Comparison of ENCODE assay signal across 27 cellular contexts in genomic region chr20:37172836-37173235, GRCh38.
"Had no signal": no experiment of that assay in that cellular context is flagged by ENCODE, and none has a peak within 500 bp of the region (broad histone marks: within the 10 kb centered on the region; RNA-seq: fewer than 3 reads in every experiment).

No MANE protein-coding gene starts in this region.

- FAIRE-seq: colon, endometrium, endothelial cell of umbilical vein, frontal cortex had no signal

- DNase-seq: colonic mucosa; cortex of kidney; dermis blood vessel endothelial cell; dorsolateral prefrontal cortex; effector CD4-positive, alpha-beta T cell; effector CD8-positive, alpha-beta T cell; effector memory CD4-positive, alpha-beta T cell; effector memory CD8-positive, alpha-beta T cell; endodermal cell; erythroblast; esophagus squamous epithelium; foreskin fibroblast; foreskin keratinocyte; foreskin melanocyte; gastrocnemius medialis; glutamatergic neuron; heart left ventricle; heart right ventricle had no signal

- H3K36me3 ChIP-seq: colonic mucosa had no signal

- H3K4me1 ChIP-seq: colonic mucosa, foreskin keratinocyte had no signal

- H3K9me3 ChIP-seq: colonic mucosa, esophagus muscularis mucosa, esophagus squamous epithelium, gastrocnemius medialis, gastroesophageal sphincter, heart left ventricle, heart right ventricle had no signal

- ATAC-seq: effector memory CD8-positive, alpha-beta T cell; esophagus mucosa; foreskin keratinocyte; gastrocnemius medialis; gastroesophageal sphincter; heart left ventricle; heart right ventricle had no signal

- H3K4me3 ChIP-seq: colonic mucosa, coronary artery, dorsolateral prefrontal cortex, esophagus muscularis mucosa, esophagus squamous epithelium, gastrocnemius medialis, gastroesophageal sphincter, heart left ventricle, heart right ventricle had no signal

- H3K27ac ChIP-seq: colonic mucosa, coronary artery, dorsolateral prefrontal cortex, epithelial cell of prostate, esophagus muscularis mucosa, esophagus squamous epithelium, foreskin keratinocyte, gastrocnemius medialis, gastroesophageal sphincter, heart left ventricle, heart right ventricle had no signal

- H3K27me3 ChIP-seq: colonic mucosa, dorsolateral prefrontal cortex, esophagus muscularis mucosa, esophagus squamous epithelium, foreskin keratinocyte, gastrocnemius medialis, gastroesophageal sphincter, heart left ventricle, heart right ventricle had no signal
